25 cellular contexts compared by ENCODE assay signal in genomic region chr15:33030315-33030714, GRCh38.
"Had no signal": no experiment of that assay in that cellular context is flagged by ENCODE, and none has a peak within 500 bp of the region (broad histone marks: within the 10 kb centered on the region; RNA-seq: fewer than 3 reads in every experiment).

No MANE protein-coding gene starts in this region.

- H3K36me3 Mint-ChIP-seq: activated naive CD4-positive, alpha-beta T cell treated with anti-CD3 and anti-CD28 coated beads, Interleukin-2, amount 50 U/mL, for 72 hours had no signal

- H3K9me3 Mint-ChIP-seq: activated CD4-positive, alpha-beta T cell treated with anti-CD3 and anti-CD28 coated beads, Interleukin-2, amount 10 ng/mL, durations not matched to agents 24 days and 14 days; activated CD8-positive, alpha-beta T cell treated with anti-CD3 and anti-CD28 coated beads for 36 hours; activated naive CD4-positive, alpha-beta T cell treated with anti-CD3 and anti-CD28 coated beads for 36 hours; activated T-cell treated with anti-CD3 and anti-CD28 coated beads, Interleukin-2, amount 50 U/mL, for 24 hours had no signal

- H3K27ac Mint-ChIP-seq: activated CD4-positive, alpha-beta T cell treated with anti-CD3 and anti-CD28 coated beads, Interleukin-2, amount 10 ng/mL, durations not matched to agents 24 days and 14 days; activated CD8-positive, alpha-beta T cell treated with anti-CD3 and anti-CD28 coated beads for 36 hours; activated naive CD4-positive, alpha-beta T cell treated with anti-CD3 and anti-CD28 coated beads for 36 hours; activated T-cell treated with anti-CD3 and anti-CD28 coated beads, Interleukin-2, amount 50 U/mL, for 24 hours had no signal

- H3K4me3 Mint-ChIP-seq: activated CD4-positive, alpha-beta T cell treated with anti-CD3 and anti-CD28 coated beads, Interleukin-2, amount 10 ng/mL, durations not matched to agents 24 days and 14 days; activated CD8-positive, alpha-beta T cell treated with anti-CD3 and anti-CD28 coated beads for 36 hours; activated naive CD4-positive, alpha-beta T cell treated with anti-CD3 and anti-CD28 coated beads for 36 hours; activated T-cell treated with anti-CD3 and anti-CD28 coated beads, Interleukin-2, amount 50 U/mL, for 24 hours had no signal

- H3K4me2 ChIP-seq: KMS-11, PC-9 had no signal

- H3K4me3 ChIP-seq: adrenal gland, PC-9 had no signal

- H3K36me3 ChIP-seq: adrenal gland, brain microvascular endothelial cell had no signal

- ATAC-seq: activated CD8-positive, alpha-beta T cell treated with anti-CD3 and anti-CD28 coated beads for 36 hours; activated naive CD4-positive, alpha-beta T cell treated with anti-CD3 and anti-CD28 coated beads, Interleukin-2, amount 50 U/mL, for 72 hours had no signal

- H3K27me3 ChIP-seq: adrenal gland, brain microvascular endothelial cell had no signal

- H2AFZ ChIP-seq: PC-9 had no signal

- H3K27me3 Mint-ChIP-seq: activated CD8-positive, alpha-beta T cell treated with anti-CD3 and anti-CD28 coated beads for 36 hours; activated T-cell treated with anti-CD3 and anti-CD28 coated beads, Interleukin-2, amount 50 U/mL, for 24 hours had no signal

- H3K9me3 ChIP-seq: adrenal gland had no signal

- H3K9ac ChIP-seq: KMS-11 had no signal

- H3K27ac ChIP-seq: adrenal gland, brain microvascular endothelial cell, KMS-11, PC-9, RWPE1 had no signal

- DNase-seq: activated CD4-positive, alpha-beta T cell treated with anti-CD3 and anti-CD28 coated beads, Interleukin-2, amount 10 ng/mL, durations not matched to agents 24 days and 14 days; activated CD4-positive, alpha-beta T cell treated with anti-CD3 and anti-CD28 coated beads, Interleukin-2, amount 50 U/mL, for 4 hours; activated CD8-positive, alpha-beta T cell treated with anti-CD3 and anti-CD28 coated beads for 36 hours; activated gamma-delta T cell treated with Interleukin-2 at 50 U/mL for 16 hours; activated naive CD4-positive, alpha-beta T cell treated with anti-CD3 and anti-CD28 coated beads for 36 hours; activated T-cell treated with anti-CD3 and anti-CD28 coated beads, Interleukin-2, amount 50 U/mL, for 24 hours; adrenal gland; brain microvascular endothelial cell; central memory CD4-positive, alpha-beta T cell; NCI-H1048; NCI-H1105 treated with DMSO at 0.1 percent for 48 hours; NCI-H1436; NCI-H1694; NCI-H2029; NCI-H345; NCI-H524 treated with DMSO at 0.1 percent for 48 hours; NK-92 treated with Interleukin-12 subunit alpha and Interleukin-12 subunit beta, amount 100 ng/mL, for 24 hours; PC-9; Right ventricle myocardium superior; SW 1271; T-helper 1 cell; T1000 had no signal
